Comparison of ENCODE assay signal across 1 cellular context in genomic region chr3:141092663-141093062, GRCh38.
TF ChIP-seq lines count a peak whose summit lies in the region.

No MANE protein-coding gene starts in this region.

TF ChIP-seq in WTC11, 78 proteins besides CTCF, POLR2A, EP300 and RAD21 (continued from another document):
- no peak for TF ChIP-seq ZNF232 (CRISPR knock-in tag; IDR thresholded peaks at IDR 0.05)
- TF ChIP-seq NR2C2 (CRISPR knock-in tag; IDR thresholded peaks at IDR 0.05) = no peak
- TF ChIP-seq, protein P1, sequence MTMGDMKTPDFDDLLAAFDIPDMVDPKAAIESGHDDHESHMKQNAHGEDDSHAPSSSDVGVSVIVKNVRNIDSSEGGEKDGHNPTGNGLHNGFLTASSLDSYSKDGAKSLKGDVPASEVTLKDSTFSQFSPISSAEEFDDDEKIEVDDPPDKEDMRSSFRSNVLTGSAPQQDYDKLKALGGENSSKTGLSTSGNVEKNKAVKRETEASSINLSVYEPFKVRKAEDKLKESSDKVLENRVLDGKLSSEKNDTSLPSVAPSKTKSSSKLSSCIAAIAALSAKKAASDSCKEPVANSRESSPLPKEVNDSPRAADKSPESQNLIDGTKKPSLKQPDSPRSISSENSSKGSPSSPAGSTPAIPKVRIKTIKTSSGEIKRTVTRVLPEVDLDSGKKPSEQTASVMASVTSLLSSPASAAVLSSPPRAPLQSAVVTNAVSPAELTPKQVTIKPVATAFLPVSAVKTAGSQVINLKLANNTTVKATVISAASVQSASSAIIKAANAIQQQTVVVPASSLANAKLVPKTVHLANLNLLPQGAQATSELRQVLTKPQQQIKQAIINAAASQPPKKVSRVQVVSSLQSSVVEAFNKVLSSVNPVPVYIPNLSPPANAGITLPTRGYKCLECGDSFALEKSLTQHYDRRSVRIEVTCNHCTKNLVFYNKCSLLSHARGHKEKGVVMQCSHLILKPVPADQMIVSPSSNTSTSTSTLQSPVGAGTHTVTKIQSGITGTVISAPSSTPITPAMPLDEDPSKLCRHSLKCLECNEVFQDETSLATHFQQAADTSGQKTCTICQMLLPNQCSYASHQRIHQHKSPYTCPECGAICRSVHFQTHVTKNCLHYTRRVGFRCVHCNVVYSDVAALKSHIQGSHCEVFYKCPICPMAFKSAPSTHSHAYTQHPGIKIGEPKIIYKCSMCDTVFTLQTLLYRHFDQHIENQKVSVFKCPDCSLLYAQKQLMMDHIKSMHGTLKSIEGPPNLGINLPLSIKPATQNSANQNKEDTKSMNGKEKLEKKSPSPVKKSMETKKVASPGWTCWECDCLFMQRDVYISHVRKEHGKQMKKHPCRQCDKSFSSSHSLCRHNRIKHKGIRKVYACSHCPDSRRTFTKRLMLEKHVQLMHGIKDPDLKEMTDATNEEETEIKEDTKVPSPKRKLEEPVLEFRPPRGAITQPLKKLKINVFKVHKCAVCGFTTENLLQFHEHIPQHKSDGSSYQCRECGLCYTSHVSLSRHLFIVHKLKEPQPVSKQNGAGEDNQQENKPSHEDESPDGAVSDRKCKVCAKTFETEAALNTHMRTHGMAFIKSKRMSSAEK (CRISPR knock-in tag; IDR thresholded peaks at IDR 0.05; ENCODE audit: borderline replicate concordance) = no peak
- TF ChIP-seq, protein P2, sequence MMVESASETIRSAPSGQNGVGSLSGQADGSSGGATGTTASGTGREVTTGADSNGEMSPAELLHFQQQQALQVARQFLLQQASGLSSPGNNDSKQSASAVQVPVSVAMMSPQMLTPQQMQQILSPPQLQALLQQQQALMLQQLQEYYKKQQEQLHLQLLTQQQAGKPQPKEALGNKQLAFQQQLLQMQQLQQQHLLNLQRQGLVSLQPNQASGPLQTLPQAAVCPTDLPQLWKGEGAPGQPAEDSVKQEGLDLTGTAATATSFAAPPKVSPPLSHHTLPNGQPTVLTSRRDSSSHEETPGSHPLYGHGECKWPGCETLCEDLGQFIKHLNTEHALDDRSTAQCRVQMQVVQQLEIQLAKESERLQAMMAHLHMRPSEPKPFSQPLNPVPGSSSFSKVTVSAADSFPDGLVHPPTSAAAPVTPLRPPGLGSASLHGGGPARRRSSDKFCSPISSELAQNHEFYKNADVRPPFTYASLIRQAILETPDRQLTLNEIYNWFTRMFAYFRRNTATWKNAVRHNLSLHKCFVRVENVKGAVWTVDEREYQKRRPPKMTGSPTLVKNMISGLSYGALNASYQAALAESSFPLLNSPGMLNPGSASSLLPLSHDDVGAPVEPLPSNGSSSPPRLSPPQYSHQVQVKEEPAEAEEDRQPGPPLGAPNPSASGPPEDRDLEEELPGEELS (CRISPR knock-in tag; IDR thresholded peaks at IDR 0.05) = no peak
- no peak for TF ChIP-seq ATF1 (CRISPR knock-in tag; IDR thresholded peaks at IDR 0.05)
- TF ChIP-seq, protein P3, sequence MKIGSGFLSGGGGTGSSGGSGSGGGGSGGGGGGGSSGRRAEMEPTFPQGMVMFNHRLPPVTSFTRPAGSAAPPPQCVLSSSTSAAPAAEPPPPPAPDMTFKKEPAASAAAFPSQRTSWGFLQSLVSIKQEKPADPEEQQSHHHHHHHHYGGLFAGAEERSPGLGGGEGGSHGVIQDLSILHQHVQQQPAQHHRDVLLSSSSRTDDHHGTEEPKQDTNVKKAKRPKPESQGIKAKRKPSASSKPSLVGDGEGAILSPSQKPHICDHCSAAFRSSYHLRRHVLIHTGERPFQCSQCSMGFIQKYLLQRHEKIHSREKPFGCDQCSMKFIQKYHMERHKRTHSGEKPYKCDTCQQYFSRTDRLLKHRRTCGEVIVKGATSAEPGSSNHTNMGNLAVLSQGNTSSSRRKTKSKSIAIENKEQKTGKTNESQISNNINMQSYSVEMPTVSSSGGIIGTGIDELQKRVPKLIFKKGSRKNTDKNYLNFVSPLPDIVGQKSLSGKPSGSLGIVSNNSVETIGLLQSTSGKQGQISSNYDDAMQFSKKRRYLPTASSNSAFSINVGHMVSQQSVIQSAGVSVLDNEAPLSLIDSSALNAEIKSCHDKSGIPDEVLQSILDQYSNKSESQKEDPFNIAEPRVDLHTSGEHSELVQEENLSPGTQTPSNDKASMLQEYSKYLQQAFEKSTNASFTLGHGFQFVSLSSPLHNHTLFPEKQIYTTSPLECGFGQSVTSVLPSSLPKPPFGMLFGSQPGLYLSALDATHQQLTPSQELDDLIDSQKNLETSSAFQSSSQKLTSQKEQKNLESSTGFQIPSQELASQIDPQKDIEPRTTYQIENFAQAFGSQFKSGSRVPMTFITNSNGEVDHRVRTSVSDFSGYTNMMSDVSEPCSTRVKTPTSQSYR (CRISPR knock-in tag; IDR thresholded peaks at IDR 0.05) = no peak
- TF ChIP-seq, protein P4, sequence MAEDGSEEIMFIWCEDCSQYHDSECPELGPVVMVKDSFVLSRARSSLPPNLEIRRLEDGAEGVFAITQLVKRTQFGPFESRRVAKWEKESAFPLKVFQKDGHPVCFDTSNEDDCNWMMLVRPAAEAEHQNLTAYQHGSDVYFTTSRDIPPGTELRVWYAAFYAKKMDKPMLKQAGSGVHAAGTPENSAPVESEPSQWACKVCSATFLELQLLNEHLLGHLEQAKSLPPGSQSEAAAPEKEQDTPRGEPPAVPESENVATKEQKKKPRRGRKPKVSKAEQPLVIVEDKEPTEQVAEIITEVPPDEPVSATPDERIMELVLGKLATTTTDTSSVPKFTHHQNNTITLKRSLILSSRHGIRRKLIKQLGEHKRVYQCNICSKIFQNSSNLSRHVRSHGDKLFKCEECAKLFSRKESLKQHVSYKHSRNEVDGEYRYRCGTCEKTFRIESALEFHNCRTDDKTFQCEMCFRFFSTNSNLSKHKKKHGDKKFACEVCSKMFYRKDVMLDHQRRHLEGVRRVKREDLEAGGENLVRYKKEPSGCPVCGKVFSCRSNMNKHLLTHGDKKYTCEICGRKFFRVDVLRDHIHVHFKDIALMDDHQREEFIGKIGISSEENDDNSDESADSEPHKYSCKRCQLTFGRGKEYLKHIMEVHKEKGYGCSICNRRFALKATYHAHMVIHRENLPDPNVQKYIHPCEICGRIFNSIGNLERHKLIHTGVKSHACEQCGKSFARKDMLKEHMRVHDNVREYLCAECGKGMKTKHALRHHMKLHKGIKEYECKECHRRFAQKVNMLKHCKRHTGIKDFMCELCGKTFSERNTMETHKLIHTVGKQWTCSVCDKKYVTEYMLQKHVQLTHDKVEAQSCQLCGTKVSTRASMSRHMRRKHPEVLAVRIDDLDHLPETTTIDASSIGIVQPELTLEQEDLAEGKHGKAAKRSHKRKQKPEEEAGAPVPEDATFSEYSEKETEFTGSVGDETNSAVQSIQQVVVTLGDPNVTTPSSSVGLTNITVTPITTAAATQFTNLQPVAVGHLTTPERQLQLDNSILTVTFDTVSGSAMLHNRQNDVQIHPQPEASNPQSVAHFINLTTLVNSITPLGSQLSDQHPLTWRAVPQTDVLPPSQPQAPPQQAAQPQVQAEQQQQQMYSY (CRISPR knock-in tag; IDR thresholded peaks at IDR 0.05) = no peak
- no peak for TF ChIP-seq SMAD4 (CRISPR knock-in tag; IDR thresholded peaks at IDR 0.05)
- TF ChIP-seq E2F5 (CRISPR knock-in tag; IDR thresholded peaks at IDR 0.05) = no peak
- TF ChIP-seq, protein P5, sequence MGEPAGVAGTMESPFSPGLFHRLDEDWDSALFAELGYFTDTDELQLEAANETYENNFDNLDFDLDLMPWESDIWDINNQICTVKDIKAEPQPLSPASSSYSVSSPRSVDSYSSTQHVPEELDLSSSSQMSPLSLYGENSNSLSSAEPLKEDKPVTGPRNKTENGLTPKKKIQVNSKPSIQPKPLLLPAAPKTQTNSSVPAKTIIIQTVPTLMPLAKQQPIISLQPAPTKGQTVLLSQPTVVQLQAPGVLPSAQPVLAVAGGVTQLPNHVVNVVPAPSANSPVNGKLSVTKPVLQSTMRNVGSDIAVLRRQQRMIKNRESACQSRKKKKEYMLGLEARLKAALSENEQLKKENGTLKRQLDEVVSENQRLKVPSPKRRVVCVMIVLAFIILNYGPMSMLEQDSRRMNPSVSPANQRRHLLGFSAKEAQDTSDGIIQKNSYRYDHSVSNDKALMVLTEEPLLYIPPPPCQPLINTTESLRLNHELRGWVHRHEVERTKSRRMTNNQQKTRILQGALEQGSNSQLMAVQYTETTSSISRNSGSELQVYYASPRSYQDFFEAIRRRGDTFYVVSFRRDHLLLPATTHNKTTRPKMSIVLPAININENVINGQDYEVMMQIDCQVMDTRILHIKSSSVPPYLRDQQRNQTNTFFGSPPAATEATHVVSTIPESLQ (CRISPR knock-in tag; IDR thresholded peaks at IDR 0.05) = no peak
- no peak for TF ChIP-seq HMGA2 (CRISPR knock-in tag; IDR thresholded peaks at IDR 0.05)
- TF ChIP-seq CREB1 (CRISPR knock-in tag; IDR thresholded peaks at IDR 0.05) = no peak
